17 cellular contexts compared by ENCODE assay signal in genomic region chr4:89022426-89023128, GRCh38. TPM values are rescaled to one million over a fixed set of nuclear protein-coding genes. Genes with fewer than 3 reads are reported as not detected.
DNase-seq lines count a peak whose midpoint lies in the region; ATAC-seq, FAIRE-seq and TF ChIP-seq lines count a peak whose summit lies in the region.
"Had no signal": no experiment of that assay in that cellular context is flagged by ENCODE, and none has a peak within 500 bp of the region (broad histone marks: within the 10 kb centered on the region; RNA-seq: fewer than 3 reads in every experiment).

No MANE protein-coding gene starts in this region.

- H3K4me1 ChIP-seq in K562 (replicated peaks in 1 of 2; ENCODE audit: control insufficient read depth in 2 of 2, insufficient read depth in 2 of 2, low read length in 2 of 2) = peaks cover 4 to 16% of the 10 kb centered on the region in 2 experiments; a peak in 3 of 5 replicates

- TF ChIP-seq EP300 in K562 (IDR thresholded peaks at IDR 0.05; ENCODE audit: low read length) = no peak

- no peaks in the 10 kb centered on the region for H4K20me1 ChIP-seq in K562 (replicated peaks; ENCODE audit: control insufficient read depth, insufficient read depth, low read length)

- in situ Hi-C loops in K562 (cut with MboI) = loop anchor here (5.0 kb wide), 1 partner anchor 490 kb away; no protein-coding TSS in a partner anchor

- peaks cover 36% of the 10 kb centered on the region; the same call in 2 of the 3 replicates for H3K36me3 ChIP-seq in K562 (ENCODE audit: control insufficient read depth, insufficient read depth, low read length)

- FAIRE-seq in GM19239 (lab: Jason Lieb, UNC) = peak; percentile 40
- FAIRE-seq in K562 (lab: Jason Lieb, UNC) = no peak

- H2AFZ ChIP-seq in K562 (ENCODE audit: low read depth, low read length) = no peak overlapping the region

- 61% methylated on average over 7 of the region's 7 CpGs for WGBS in K562 (ENCODE audit: insufficient coverage, low coverage, missing lambda C conversion rate)

- H3K27me3 Mint-ChIP-seq in progenitor cell of endocrine pancreas = no peaks in the 10 kb centered on the region

- no peak overlapping the region for H3K4me3 Mint-ChIP-seq in progenitor cell of endocrine pancreas (ENCODE audit: low read depth)
- H3K4me3 Mint-ChIP-seq: CD14-positive monocyte had no signal

- TF ChIP-seq POLR2A in K562 (conservative IDR thresholded peaks at IDR 0.05) = no peak

- H3K27me3 ChIP-seq in K562 (ENCODE audit: control insufficient read depth in 2 of 2, insufficient read depth in 2 of 2, low read length in 2 of 2) = no peaks in the 10 kb centered on the region

- peak; percentile 36 for ATAC-seq in HG03432 (IDR thresholded peaks at IDR 0.05; ENCODE audit: unreplicated experiment)
- ATAC-seq in K562 = peak; percentile 14; the same call in 1 of the 3 replicates
- no peak for ATAC-seq in stimulated activated naive CD8-positive, alpha-beta T cell treated with anti-CD3 and anti-CD28 coated beads, Interleukin-15, Interleukin-2, amounts not matched to agents 100 U/mL and 50 U/mL, for 24 hours
- ATAC-seq in HG03097 (IDR thresholded peaks at IDR 0.05; ENCODE audit: low FRiP score, unreplicated experiment) = no peak
- ATAC-seq: Panc1 had no signal

- H3K9ac ChIP-seq in K562 (ENCODE audit: insufficient read depth in 1 of 2, low read depth in 2 of 2, low read length in 2 of 2) = no peak overlapping the region

- H3K4me2 ChIP-seq in K562 (ENCODE audit: insufficient read depth, low read length) = no peak overlapping the region

- H3K36me3 Mint-ChIP-seq in progenitor cell of endocrine pancreas (ENCODE audit: insufficient read depth) = peaks cover 10% of the 10 kb centered on the region
- H3K36me3 Mint-ChIP-seq: CD14-positive monocyte had no signal

- no peak overlapping the region for H3K4me3 ChIP-seq in K562

- H3K9me3 ChIP-seq in K562 (replicated peaks; ENCODE audit: control insufficient read depth, insufficient read depth, low read depth, low read length) = no peaks in the 10 kb centered on the region

- no peaks in the 10 kb centered on the region for H3K9me1 ChIP-seq in K562 (ENCODE audit: control insufficient read depth, insufficient read depth, low read length)

- H3K27ac Mint-ChIP-seq in progenitor cell of endocrine pancreas = peak overlapping the region; percentile 67

- H3K4me1 Mint-ChIP-seq in progenitor cell of endocrine pancreas (ENCODE audit: low read depth) = peaks cover 20% of the 10 kb centered on the region

- no peaks in the 10 kb centered on the region for H3K9me3 Mint-ChIP-seq in progenitor cell of endocrine pancreas (ENCODE audit: low read depth)

- POLR2A ChIA-PET in K562 (lab: Yijun Ruan, JAX) = interaction anchor here (0.6 to 1.9 kb wide), 5 partner anchors 16 to 263 kb away, joined by 3 to 7 read pairs (median 4); no protein-coding TSS in a partner anchor

- no TSS peak for BruUV-seq in K562 (replicated peaks; lab: Mats Ljungman, UMichigan)

- TF ChIP-seq CTCF in K562 (IDR thresholded peaks at IDR 0.05 in 2 of 3, conservative IDR thresholded peaks at IDR 0.05 in 1 of 3; ENCODE audit: insufficient read depth in 2 of 3, low read depth in 1 of 3, low read length in 3 of 3) = no peak
- no peak for TF ChIP-seq CTCF in progenitor cell of endocrine pancreas (IDR thresholded peaks at IDR 0.05; ENCODE audit: unreplicated experiment)

- no peak for DNase-seq in GM19239 (ENCODE audit: insufficient read length, low spot score)
- no peak for DNase-seq in K562 (ENCODE audit: extremely low read depth in 1 of 4, low spot score in 3 of 4)
- no peak for DNase-seq in progenitor cell of endocrine pancreas (ENCODE audit: low spot score, unreplicated experiment)
- no peak for DNase-seq in T1000 (lab: John Stamatoyannopoulos, UW)
- DNase-seq in stimulated activated naive CD8-positive, alpha-beta T cell treated with anti-CD3 and anti-CD28 coated beads, Interleukin-15, Interleukin-2, amounts not matched to agents 100 U/mL and 50 U/mL, for 24 hours = no peak
- no peak for DNase-seq in DMS153 (lab: John Stamatoyannopoulos, UW)
- DNase-seq: ACHN, AML-193, COR-L47, HCEC 1CT, KG1, NCI-H1436, NCI-H774 had no signal

- H3K79me2 ChIP-seq in K562 (ENCODE audit: control insufficient read depth, insufficient read depth, low read length) = peaks cover 31% of the 10 kb centered on the region

- CTCF ChIA-PET in K562 (lab: Yijun Ruan, JAX; ENCODE audit: low intra/inter-chr PET ratio) = interaction anchor here (1.1 to 2.6 kb wide), 4 partner anchors 204 to 496 kb away, joined by 4 to 21 read pairs (median 9); no protein-coding TSS in a partner anchor

- intact Hi-C loops in K562 (cut with micrococcal nuclease) = loop anchor here (5.0 to 10.0 kb wide), 3 partner anchors 128 to 430 kb away; partner anchors contain the start of gene HERC3

- H3K27ac ChIP-seq in K562 (ENCODE audit: extremely low read depth, low read depth, low read length) = peak overlapping the region; percentile 29; the same call in 2 of the 3 replicates

- TF ChIP-seq RAD21 in K562 (CRISPR knock-in tag; conservative IDR thresholded peaks at IDR 0.05 in 1 of 2, IDR thresholded peaks at IDR 0.05 in 1 of 2) = no peak

TF ChIP-seq in K562, 482 proteins besides CTCF, POLR2A, EP300 and RAD21:
- no peak for TF ChIP-seq FOXK1 (CRISPR knock-in tag; IDR thresholded peaks at IDR 0.05; ENCODE audit: borderline replicate concordance)
- no peak for TF ChIP-seq ZNF77 (CRISPR knock-in tag; IDR thresholded peaks at IDR 0.05)
- no peak for TF ChIP-seq CEBPG (CRISPR knock-in tag; IDR thresholded peaks at IDR 0.05)
- TF ChIP-seq CEBPG (tag; conservative IDR thresholded peaks at IDR 0.05 in 1 of 2, IDR thresholded peaks at IDR 0.05 in 1 of 2) = no peak
- TF ChIP-seq, protein P1, sequence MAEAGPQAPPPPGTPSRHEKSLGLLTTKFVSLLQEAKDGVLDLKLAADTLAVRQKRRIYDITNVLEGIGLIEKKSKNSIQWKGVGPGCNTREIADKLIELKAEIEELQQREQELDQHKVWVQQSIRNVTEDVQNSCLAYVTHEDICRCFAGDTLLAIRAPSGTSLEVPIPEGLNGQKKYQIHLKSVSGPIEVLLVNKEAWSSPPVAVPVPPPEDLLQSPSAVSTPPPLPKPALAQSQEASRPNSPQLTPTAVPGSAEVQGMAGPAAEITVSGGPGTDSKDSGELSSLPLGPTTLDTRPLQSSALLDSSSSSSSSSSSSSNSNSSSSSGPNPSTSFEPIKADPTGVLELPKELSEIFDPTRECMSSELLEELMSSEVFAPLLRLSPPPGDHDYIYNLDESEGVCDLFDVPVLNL (CRISPR knock-in tag; IDR thresholded peaks at IDR 0.05; ENCODE audit: low read depth) = no peak
- no peak for TF ChIP-seq LARP7 (IDR thresholded peaks at IDR 0.05)
TF ChIP-seq in K562: peak in this region for 0.

RNA-seq across cellular contexts. Expression of gene FAM13A, which starts 34.4 kb away (rescaled TPM):
- total RNA-seq in K562 (2011; cell fraction: chromatin; rRNA removed; ENCODE audit: low replicate concordance) = 69.5 and 141 TPM in 2 replicates
- total RNA-seq in K562 (2011; cell fraction: nucleolus; rRNA removed) = 25.3 and 29.7 TPM in 2 replicates
- 54.5 and 79.6 TPM in 2 replicates for total RNA-seq in K562 (2011; cell fraction: nucleoplasm; rRNA removed)
- total RNA-seq in K562 (2014; rRNA removed) = 11.3 and 15.5 TPM in 2 replicates
- total RNA-seq in K562 (2014; rRNA removed; fragmentation: Illumina TruSeq; extraction: Trizol) = 22.3 and 23.1 TPM in 2 replicates
- 15.9 and 18.5 TPM in 2 replicates for total RNA-seq in K562 (2015; rRNA removed; fragmentation: Illumina TruSeq; extraction: Trizol)
- 13.7 and 14.1 TPM in 2 replicates for total RNA-seq in K562 (2021)
- polyA plus RNA-seq in K562 (2011; rRNA removed) = 23.3 and 41.9 TPM in 2 replicates
- polyA plus RNA-seq in K562 (2011; cell fraction: cytosol; rRNA removed) = 7.1 and 23.1 TPM in 2 replicates
- polyA plus RNA-seq in K562 (2011; cell fraction: nucleus; rRNA removed) = 32.1 and 73.5 TPM in 2 replicates
- 11.7 and 13.0 TPM in 2 replicates for polyA plus RNA-seq in K562 (2012)
- 13.1 and 14.7 TPM in 2 replicates for polyA plus RNA-seq in K562 (2014; fragmentation: Illumina TruSeq; extraction: Trizol)
- 10 to 100 TPM; 14.4 to 15.3 TPM for polyA plus RNA-seq in K562 (2014; fragmentation: Nextera tagmentation; extraction: Ambion mirVana)
- polyA plus RNA-seq in K562 (2014; rRNA removed) = 12.1 and 12.8 TPM in 2 replicates
- polyA minus RNA-seq in K562 (2011; rRNA and poly(A)+ RNA removed) = 50.1 and 111 TPM in 2 replicates
- 7.6 and 17.4 TPM in 2 replicates for polyA minus RNA-seq in K562 (2011; cell fraction: cytosol; rRNA and poly(A)+ RNA removed)
- polyA minus RNA-seq in K562 (2011; cell fraction: nucleus; rRNA and poly(A)+ RNA removed) = 56.5 and 184 TPM in 2 replicates
- total RNA-seq in progenitor cell of endocrine pancreas = 29.5 and 31.2 TPM in 2 replicates

Comparison
In these comparisons a context has a peak if more than half of its experiments do, and no peak if none do; other contexts are left out.
1. ATAC-seq: peak in HG03432 (single experiment) and K562 (single experiment); none in stimulated activated naive CD8-positive, alpha-beta T cell treated with anti-CD3 and anti-CD28 coated beads, Interleukin-15, Interleukin-2, amounts not matched to agents 100 U/mL and 50 U/mL, for 24 hours (single experiment) and HG03097 (single experiment).